ENCODE assay signal across 9 cellular contexts in genomic region chr7:30764030-30764991, GRCh38. TPM values are rescaled to one million over a fixed set of nuclear protein-coding genes. Genes with fewer than 3 reads are reported as not detected.
A peak's percentile ranks its signal among the peaks of the same experiment; 100 is the strongest.
DNase-seq lines count a peak whose midpoint lies in the region; ATAC-seq and TF ChIP-seq lines count a peak whose summit lies in the region.
"Had no signal": no experiment of that assay in that cellular context is flagged by ENCODE, and none has a peak within 500 bp of the region (broad histone marks: within the 10 kb centered on the region; RNA-seq: fewer than 3 reads in every experiment).

No MANE protein-coding gene starts in this region.

- H3K36me3 ChIP-seq in hepatocyte (replicated peaks; ENCODE audit: insufficient read depth, low read depth) = no peaks in the 10 kb centered on the region
- H3K36me3 ChIP-seq in SJCRH30 = no peaks in the 10 kb centered on the region

- WGBS in hepatocyte (ENCODE audit: low lambda C conversion rate, missing lambda C conversion rate) = 76% methylated on average over 6 of the region's 6 CpGs

- H3K27me3 ChIP-seq in hepatocyte (no peaks in the 10 kb centered on the region), SJCRH30 (0 out of 2 replicates have a peak, but pooled peaks cover 3% of the 10 kb centered on the region)

- H3K4me3 Mint-ChIP-seq in Calu3 (ENCODE audit: low read depth, unreplicated experiment) = no peak overlapping the region
- H3K4me3 Mint-ChIP-seq: activated naive CD8-positive, alpha-beta T cell had no signal

- H3K4me3 ChIP-seq in AG10803 (ENCODE audit: low read length) = no peak overlapping the region
- no peak overlapping the region for H3K4me3 ChIP-seq in hepatocyte
- no peak overlapping the region for H3K4me3 ChIP-seq in SJCRH30

- DNase-seq in AG10803 (ENCODE audit: low read depth) = peak; percentile 85
- peak; percentile 23 for DNase-seq in LHCN-M2 (ENCODE audit: low read depth)
- peak; percentile 55 for DNase-seq in hepatocyte (ENCODE audit: low spot score)
- DNase-seq in kidney tubule cell (ENCODE audit: low spot score) = no peak
- no peak for DNase-seq in Calu3
- no peak for DNase-seq in SJCRH30

- H3K79me2 ChIP-seq in hepatocyte = no peaks in the 10 kb centered on the region

- peaks cover 8% of the 10 kb centered on the region for H3K4me1 Mint-ChIP-seq in Calu3 (ENCODE audit: low read depth, unreplicated experiment)

- H3K36me3 Mint-ChIP-seq in Calu3 (ENCODE audit: insufficient read depth, unreplicated experiment) = no peaks in the 10 kb centered on the region
- H3K36me3 Mint-ChIP-seq: activated naive CD8-positive, alpha-beta T cell had no signal

- H3K27ac ChIP-seq in hepatocyte (peak overlapping the region; percentile 32), SJCRH30 (no peak overlapping the region)

- no peak overlapping the region for H3K27ac Mint-ChIP-seq in Calu3 (ENCODE audit: unreplicated experiment)
- H3K27ac Mint-ChIP-seq: activated naive CD8-positive, alpha-beta T cell had no signal

- CTCF ChIA-PET in Calu3 (lab: Charles Lee) = interaction anchor here (0.5 to 0.6 kb wide), 2 partner anchors 17 to 30 kb away, joined by 3 to 4 read pairs; no protein-coding TSS in a partner anchor

- H3K4me2 ChIP-seq in hepatocyte = no peak overlapping the region

- no peaks in the 10 kb centered on the region for H4K20me1 ChIP-seq in hepatocyte (ENCODE audit: insufficient read depth, poor library complexity, severe bottlenecking)

- BruUV-seq in Calu3 (replicated peaks; lab: Mats Ljungman, UMichigan) = no TSS peak

- H2AFZ ChIP-seq in hepatocyte = no peak overlapping the region

- TF ChIP-seq CTCF in AG10803 (conservative IDR thresholded peaks at IDR 0.05; ENCODE audit: low read length) (no peak), hepatocyte (IDR thresholded peaks at IDR 0.05; ENCODE audit: poor library complexity) (no peak), Calu3 (IDR thresholded peaks at IDR 0.05; ENCODE audit: unreplicated experiment) (no peak)

- H3K27me3 Mint-ChIP-seq in Calu3 (ENCODE audit: unreplicated experiment) = peaks cover 44% of the 10 kb centered on the region
- H3K27me3 Mint-ChIP-seq: activated naive CD8-positive, alpha-beta T cell had no signal

- H3K9me3 Mint-ChIP-seq in Calu3 (ENCODE audit: low read depth, unreplicated experiment) = no peaks in the 10 kb centered on the region

- no peaks in the 10 kb centered on the region for H3K9me2 ChIP-seq in hepatocyte (replicated peaks; ENCODE audit: insufficient read depth)

- no peaks in the 10 kb centered on the region for H3K9me3 ChIP-seq in hepatocyte (ENCODE audit: low read depth)
- 0 out of 2 replicates have a peak, but pooled peaks cover 3% of the 10 kb centered on the region for H3K9me3 ChIP-seq in SJCRH30 (replicated peaks)

- intact Hi-C loops in Calu3 (cut with micrococcal nuclease; ENCODE audit: unreplicated experiment) = no loop called here

- H3K4me1 ChIP-seq in hepatocyte (ENCODE audit: insufficient read depth) (peaks cover 15% of the 10 kb centered on the region), SJCRH30 (no peaks in the 10 kb centered on the region)

- peak; percentile 99 for ATAC-seq in GM21619 (IDR thresholded peaks at IDR 0.05; ENCODE audit: unreplicated experiment)
- ATAC-seq in activated CD4-positive, CD25-positive, alpha-beta regulatory T cell treated with anti-CD3 and anti-CD28 coated beads, Interleukin-2, amount 50 U/mL, for 24 hours = no peak

RNA-seq across cellular contexts. Expression of gene MINDY4, which starts 6.9 kb away (rescaled TPM):
- total RNA-seq in LHCN-M2 (2014; rRNA removed) (3.7 and 5.1 TPM in 2 replicates), hepatocyte (3.1 and 6.3 TPM in 2 replicates), Calu3 (2022) (12.4 and 14.0 TPM in 2 replicates)
- 1.4 TPM for polyA plus RNA-seq in LHCN-M2 (2012)
- 4.4 and 5.2 TPM in 2 replicates for polyA plus RNA-seq in hepatocyte
- total RNA-seq in SJCRH30 (2014; rRNA removed; shearing (Covaris generic)) = not detected in 2 replicates

RNA-seq across cellular contexts. Expression of gene INMT, which starts 12.4 kb away (rescaled TPM):
- total RNA-seq in LHCN-M2 (2014; rRNA removed) (1.4 and 1.7 TPM in 2 replicates), hepatocyte (18.1 and 18.4 TPM in 2 replicates), Calu3 (2022) (not detected in 2 replicates)
- 1.1 TPM for polyA plus RNA-seq in LHCN-M2 (2012)
- polyA plus RNA-seq in hepatocyte = 17.4 and 22.0 TPM in 2 replicates
- total RNA-seq in SJCRH30 (2014; rRNA removed; shearing (Covaris generic)) = 0.08 and 0.24 TPM in 2 replicates

Comparison
In these comparisons a context has a peak if more than half of its experiments do, and no peak if none do; other contexts are left out.
1. DNase-seq: peak in AG10803 (single experiment), LHCN-M2 (single experiment) and hepatocyte (single experiment); none in kidney tubule cell (single experiment), Calu3 (single experiment) and SJCRH30 (0 of 2).